Comparison of ENCODE assay signal across 1 cellular context in the genomic region with DNA sequence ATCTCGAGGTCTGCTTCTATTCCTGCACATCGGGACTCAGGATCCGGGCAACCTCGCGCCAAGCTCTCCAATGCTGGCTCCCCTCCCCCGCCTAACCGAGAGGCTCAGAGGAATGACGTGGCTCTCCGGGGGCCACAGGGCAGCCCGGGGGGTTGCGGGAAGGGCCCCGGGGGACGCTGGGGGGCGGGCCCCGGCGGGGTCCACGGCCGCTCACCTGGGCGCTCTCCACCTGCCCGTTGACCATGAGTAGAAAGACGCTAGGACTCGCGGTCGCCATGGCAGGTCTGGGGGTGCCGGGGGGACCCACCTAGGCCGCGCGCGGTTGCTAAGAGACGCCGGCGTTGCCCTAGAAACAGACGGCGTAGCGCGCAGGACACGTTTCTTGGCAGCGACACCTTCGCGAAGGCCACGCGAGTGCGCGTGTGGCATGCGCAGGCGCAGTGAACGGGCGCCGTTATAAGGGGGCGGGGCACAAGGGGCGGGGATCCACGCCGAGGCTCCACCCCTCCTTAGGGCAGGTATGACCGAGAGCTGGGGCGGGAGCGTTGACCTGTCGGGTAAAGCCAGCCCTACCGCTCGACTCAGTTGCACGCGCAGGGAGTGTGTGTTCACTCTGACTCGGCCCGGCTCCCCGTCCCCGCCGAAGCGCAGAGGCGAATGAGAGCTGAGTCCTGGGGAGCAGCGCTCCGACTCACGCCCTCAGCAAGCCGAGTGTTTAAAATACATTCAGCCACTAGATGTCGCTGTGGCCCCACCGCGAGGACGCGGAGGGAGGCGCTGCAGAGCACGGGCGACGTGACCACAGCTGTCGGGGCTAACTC.
TF ChIP-seq lines count a peak whose summit lies in the region.

A gene with protein sequence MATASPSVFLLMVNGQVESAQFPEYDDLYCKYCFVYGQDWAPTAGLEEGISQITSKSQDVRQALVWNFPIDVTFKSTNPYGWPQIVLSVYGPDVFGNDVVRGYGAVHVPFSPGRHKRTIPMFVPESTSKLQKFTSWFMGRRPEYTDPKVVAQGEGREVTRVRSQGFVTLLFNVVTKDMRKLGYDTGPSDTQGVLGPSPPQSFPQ (minus strand): TSS at position 431 of the 821 bp plus-strand sequence. CDS start 154 bp downstream, at position 277.

TF ChIP-seq in HEK293, 187 proteins besides CTCF, POLR2A, EP300 and RAD21 (continued from another document):
- TF ChIP-seq, protein P1, sequence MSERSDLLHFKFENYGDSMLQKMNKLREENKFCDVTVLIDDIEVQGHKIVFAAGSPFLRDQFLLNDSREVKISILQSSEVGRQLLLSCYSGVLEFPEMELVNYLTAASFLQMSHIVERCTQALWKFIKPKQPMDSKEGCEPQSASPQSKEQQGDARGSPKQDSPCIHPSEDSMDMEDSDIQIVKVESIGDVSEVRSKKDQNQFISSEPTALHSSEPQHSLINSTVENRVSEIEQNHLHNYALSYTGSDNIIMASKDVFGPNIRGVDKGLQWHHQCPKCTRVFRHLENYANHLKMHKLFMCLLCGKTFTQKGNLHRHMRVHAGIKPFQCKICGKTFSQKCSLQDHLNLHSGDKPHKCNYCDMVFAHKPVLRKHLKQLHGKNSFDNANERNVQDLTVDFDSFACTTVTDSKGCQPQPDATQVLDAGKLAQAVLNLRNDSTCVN (tag by site-specific recombination; optimal IDR thresholded peaks at IDR 0.05): peak; percentile 92
- TF ChIP-seq SP3 (tag by site-specific recombination; IDR thresholded peaks at IDR 0.05) (peak; percentile 93), ZNF561 (tag by site-specific recombination; IDR thresholded peaks at IDR 0.05; ENCODE audit: borderline replicate concordance) (peak; percentile 65; the same call in 1 of the 2 replicates), ZNF529 (tag by site-specific recombination; IDR thresholded peaks at IDR 0.05; ENCODE audit: insufficient replicate concordance) (no peak), ZFP69B (tag by site-specific recombination; IDR thresholded peaks at IDR 0.05) (peak; percentile 98), ZNF777 (tag by site-specific recombination; IDR thresholded peaks at IDR 0.05; ENCODE audit: borderline replicate concordance) (peak; percentile 78; the same call in 1 of the 2 replicates), ZNF501 (tag by site-specific recombination; IDR thresholded peaks at IDR 0.05) (peak; percentile 81; the same call in 1 of the 2 replicates), ZBTB21 (tag by site-specific recombination; IDR thresholded peaks at IDR 0.05) (peak; percentile 74), RBAK (tag by site-specific recombination; IDR thresholded peaks at IDR 0.05) (no peak), ZNF792 (tag by site-specific recombination; IDR thresholded peaks at IDR 0.05) (no peak), ZBTB48 (tag by site-specific recombination; IDR thresholded peaks at IDR 0.05) (peak; percentile 79; the same call in 1 of the 2 replicates), SP2 (tag by site-specific recombination; IDR thresholded peaks at IDR 0.05) (peak; percentile 91), OVOL3 (tag by site-specific recombination; IDR thresholded peaks at IDR 0.05) (peak; percentile 81; the same call in 1 of the 2 replicates), YY1 (tag by site-specific recombination; IDR thresholded peaks at IDR 0.05) (peak; percentile 27; the same call in 1 of the 2 replicates), SCRT1 (tag by site-specific recombination; IDR thresholded peaks at IDR 0.05; ENCODE audit: borderline replicate concordance) (no peak), ZNF248 (tag by site-specific recombination; IDR thresholded peaks at IDR 0.05) (no peak), ZNF768 (tag by site-specific recombination; IDR thresholded peaks at IDR 0.05) (no peak), ZNF138 (tag by site-specific recombination; IDR thresholded peaks at IDR 0.05; ENCODE audit: borderline replicate concordance) (no peak), ZNF660 (tag by site-specific recombination; IDR thresholded peaks at IDR 0.05) (peak; percentile 85), ZNF223 (tag by site-specific recombination; IDR thresholded peaks at IDR 0.05) (0 out of 2 replicates have a peak, but pooled peaks have one; percentile 9), ZBTB8A (tag by site-specific recombination; IDR thresholded peaks at IDR 0.05) (peak; percentile 43), ZNF394 (tag by site-specific recombination; IDR thresholded peaks at IDR 0.05; ENCODE audit: borderline replicate concordance) (peak; percentile 63; the same call in 1 of the 2 replicates), MZF1 (tag by site-specific recombination; IDR thresholded peaks at IDR 0.05; ENCODE audit: borderline replicate concordance) (peak; percentile 42; the same call in 1 of the 2 replicates), ZBTB20 (tag by site-specific recombination; IDR thresholded peaks at IDR 0.05) (peak; percentile 76; the same call in 1 of the 2 replicates), ZIC2 (tag by site-specific recombination; IDR thresholded peaks at IDR 0.05) (peak; percentile 58), ZNF324 (tag by site-specific recombination; IDR thresholded peaks at IDR 0.05) (peak; percentile 73), BCL11A (tag by site-specific recombination; IDR thresholded peaks at IDR 0.05; ENCODE audit: low read depth) (peak; percentile 54; the same call in 1 of the 2 replicates), ZNF214 (tag by site-specific recombination; IDR thresholded peaks at IDR 0.05; ENCODE audit: borderline replicate concordance) (no peak), ZNF544 (tag by site-specific recombination; IDR thresholded peaks at IDR 0.05) (no peak), ZNF391 (tag by site-specific recombination; IDR thresholded peaks at IDR 0.05; ENCODE audit: borderline replicate concordance, low read depth) (peak; percentile 82; the same call in 1 of the 2 replicates), SETDB1 (IDR thresholded peaks at IDR 0.05; ENCODE audit: insufficient read length, low read length) (no peak), ZNF24 (tag by site-specific recombination; IDR thresholded peaks at IDR 0.05) (no peak), HOXC10 (CRISPR knock-in tag; IDR thresholded peaks at IDR 0.05) (peak; percentile 59; the same call in 1 of the 2 replicates), KLF8 (tag by site-specific recombination; IDR thresholded peaks at IDR 0.05) (peak; percentile 86), ZNF473 (tag by site-specific recombination; IDR thresholded peaks at IDR 0.05) (no peak), ZNF76 (tag by site-specific recombination; IDR thresholded peaks at IDR 0.05; ENCODE audit: borderline replicate concordance, low read depth) (peak; percentile 74)
- TF ChIP-seq, protein P2, sequence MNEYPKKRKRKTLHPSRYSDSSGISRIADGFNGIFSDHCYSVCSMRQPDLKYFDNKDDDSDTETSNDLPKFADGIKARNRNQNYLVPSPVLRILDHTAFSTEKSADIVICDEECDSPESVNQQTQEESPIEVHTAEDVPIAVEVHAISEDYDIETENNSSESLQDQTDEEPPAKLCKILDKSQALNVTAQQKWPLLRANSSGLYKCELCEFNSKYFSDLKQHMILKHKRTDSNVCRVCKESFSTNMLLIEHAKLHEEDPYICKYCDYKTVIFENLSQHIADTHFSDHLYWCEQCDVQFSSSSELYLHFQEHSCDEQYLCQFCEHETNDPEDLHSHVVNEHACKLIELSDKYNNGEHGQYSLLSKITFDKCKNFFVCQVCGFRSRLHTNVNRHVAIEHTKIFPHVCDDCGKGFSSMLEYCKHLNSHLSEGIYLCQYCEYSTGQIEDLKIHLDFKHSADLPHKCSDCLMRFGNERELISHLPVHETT (tag by site-specific recombination; IDR thresholded peaks at IDR 0.05): peak; percentile 53
- TF ChIP-seq, protein P3, sequence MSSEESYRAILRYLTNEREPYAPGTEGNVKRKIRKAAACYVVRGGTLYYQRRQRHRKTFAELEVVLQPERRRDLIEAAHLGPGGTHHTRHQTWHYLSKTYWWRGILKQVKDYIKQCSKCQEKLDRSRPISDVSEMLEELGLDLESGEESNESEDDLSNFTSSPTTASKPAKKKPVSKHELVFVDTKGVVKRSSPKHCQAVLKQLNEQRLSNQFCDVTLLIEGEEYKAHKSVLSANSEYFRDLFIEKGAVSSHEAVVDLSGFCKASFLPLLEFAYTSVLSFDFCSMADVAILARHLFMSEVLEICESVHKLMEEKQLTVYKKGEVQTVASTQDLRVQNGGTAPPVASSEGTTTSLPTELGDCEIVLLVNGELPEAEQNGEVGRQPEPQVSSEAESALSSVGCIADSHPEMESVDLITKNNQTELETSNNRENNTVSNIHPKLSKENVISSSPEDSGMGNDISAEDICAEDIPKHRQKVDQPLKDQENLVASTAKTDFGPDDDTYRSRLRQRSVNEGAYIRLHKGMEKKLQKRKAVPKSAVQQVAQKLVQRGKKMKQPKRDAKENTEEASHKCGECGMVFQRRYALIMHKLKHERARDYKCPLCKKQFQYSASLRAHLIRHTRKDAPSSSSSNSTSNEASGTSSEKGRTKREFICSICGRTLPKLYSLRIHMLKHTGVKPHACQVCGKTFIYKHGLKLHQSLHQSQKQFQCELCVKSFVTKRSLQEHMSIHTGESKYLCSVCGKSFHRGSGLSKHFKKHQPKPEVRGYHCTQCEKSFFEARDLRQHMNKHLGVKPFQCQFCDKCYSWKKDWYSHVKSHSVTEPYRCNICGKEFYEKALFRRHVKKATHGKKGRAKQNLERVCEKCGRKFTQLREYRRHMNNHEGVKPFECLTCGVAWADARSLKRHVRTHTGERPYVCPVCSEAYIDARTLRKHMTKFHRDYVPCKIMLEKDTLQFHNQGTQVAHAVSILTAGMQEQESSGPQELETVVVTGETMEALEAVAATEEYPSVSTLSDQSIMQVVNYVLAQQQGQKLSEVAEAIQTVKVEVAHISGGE (tag by site-specific recombination; conservative IDR thresholded peaks at IDR 0.05; ENCODE audit: low read depth): peak; percentile 78
- TF ChIP-seq, protein P4, sequence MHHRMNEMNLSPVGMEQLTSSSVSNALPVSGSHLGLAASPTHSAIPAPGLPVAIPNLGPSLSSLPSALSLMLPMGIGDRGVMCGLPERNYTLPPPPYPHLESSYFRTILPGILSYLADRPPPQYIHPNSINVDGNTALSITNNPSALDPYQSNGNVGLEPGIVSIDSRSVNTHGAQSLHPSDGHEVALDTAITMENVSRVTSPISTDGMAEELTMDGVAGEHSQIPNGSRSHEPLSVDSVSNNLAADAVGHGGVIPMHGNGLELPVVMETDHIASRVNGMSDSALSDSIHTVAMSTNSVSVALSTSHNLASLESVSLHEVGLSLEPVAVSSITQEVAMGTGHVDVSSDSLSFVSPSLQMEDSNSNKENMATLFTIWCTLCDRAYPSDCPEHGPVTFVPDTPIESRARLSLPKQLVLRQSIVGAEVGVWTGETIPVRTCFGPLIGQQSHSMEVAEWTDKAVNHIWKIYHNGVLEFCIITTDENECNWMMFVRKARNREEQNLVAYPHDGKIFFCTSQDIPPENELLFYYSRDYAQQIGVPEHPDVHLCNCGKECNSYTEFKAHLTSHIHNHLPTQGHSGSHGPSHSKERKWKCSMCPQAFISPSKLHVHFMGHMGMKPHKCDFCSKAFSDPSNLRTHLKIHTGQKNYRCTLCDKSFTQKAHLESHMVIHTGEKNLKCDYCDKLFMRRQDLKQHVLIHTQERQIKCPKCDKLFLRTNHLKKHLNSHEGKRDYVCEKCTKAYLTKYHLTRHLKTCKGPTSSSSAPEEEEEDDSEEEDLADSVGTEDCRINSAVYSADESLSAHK (tag by site-specific recombination; IDR thresholded peaks at IDR 0.05): peak; percentile 34
- TF ChIP-seq, protein P5, sequence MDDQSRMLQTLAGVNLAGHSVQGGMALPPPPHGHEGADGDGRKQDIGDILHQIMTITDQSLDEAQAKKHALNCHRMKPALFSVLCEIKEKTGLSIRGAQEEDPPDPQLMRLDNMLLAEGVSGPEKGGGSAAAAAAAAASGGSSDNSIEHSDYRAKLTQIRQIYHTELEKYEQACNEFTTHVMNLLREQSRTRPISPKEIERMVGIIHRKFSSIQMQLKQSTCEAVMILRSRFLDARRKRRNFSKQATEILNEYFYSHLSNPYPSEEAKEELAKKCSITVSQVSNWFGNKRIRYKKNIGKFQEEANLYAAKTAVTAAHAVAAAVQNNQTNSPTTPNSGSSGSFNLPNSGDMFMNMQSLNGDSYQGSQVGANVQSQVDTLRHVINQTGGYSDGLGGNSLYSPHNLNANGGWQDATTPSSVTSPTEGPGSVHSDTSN (CRISPR knock-in tag; IDR thresholded peaks at IDR 0.05): 0 out of 2 replicates have a peak, but pooled peaks have one; percentile 43
- TF ChIP-seq, protein P6, sequence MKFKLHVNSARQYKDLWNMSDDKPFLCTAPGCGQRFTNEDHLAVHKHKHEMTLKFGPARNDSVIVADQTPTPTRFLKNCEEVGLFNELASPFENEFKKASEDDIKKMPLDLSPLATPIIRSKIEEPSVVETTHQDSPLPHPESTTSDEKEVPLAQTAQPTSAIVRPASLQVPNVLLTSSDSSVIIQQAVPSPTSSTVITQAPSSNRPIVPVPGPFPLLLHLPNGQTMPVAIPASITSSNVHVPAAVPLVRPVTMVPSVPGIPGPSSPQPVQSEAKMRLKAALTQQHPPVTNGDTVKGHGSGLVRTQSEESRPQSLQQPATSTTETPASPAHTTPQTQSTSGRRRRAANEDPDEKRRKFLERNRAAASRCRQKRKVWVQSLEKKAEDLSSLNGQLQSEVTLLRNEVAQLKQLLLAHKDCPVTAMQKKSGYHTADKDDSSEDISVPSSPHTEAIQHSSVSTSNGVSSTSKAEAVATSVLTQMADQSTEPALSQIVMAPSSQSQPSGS (tag by site-specific recombination; IDR thresholded peaks at IDR 0.05; ENCODE audit: low read depth): peak; percentile 49; the same call in 1 of the 2 replicates
- TF ChIP-seq, protein P7, sequence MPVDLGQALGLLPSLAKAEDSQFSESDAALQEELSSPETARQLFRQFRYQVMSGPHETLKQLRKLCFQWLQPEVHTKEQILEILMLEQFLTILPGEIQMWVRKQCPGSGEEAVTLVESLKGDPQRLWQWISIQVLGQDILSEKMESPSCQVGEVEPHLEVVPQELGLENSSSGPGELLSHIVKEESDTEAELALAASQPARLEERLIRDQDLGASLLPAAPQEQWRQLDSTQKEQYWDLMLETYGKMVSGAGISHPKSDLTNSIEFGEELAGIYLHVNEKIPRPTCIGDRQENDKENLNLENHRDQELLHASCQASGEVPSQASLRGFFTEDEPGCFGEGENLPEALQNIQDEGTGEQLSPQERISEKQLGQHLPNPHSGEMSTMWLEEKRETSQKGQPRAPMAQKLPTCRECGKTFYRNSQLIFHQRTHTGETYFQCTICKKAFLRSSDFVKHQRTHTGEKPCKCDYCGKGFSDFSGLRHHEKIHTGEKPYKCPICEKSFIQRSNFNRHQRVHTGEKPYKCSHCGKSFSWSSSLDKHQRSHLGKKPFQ (tag by site-specific recombination; IDR thresholded peaks at IDR 0.05): no peak
- TF ChIP-seq, protein P8, sequence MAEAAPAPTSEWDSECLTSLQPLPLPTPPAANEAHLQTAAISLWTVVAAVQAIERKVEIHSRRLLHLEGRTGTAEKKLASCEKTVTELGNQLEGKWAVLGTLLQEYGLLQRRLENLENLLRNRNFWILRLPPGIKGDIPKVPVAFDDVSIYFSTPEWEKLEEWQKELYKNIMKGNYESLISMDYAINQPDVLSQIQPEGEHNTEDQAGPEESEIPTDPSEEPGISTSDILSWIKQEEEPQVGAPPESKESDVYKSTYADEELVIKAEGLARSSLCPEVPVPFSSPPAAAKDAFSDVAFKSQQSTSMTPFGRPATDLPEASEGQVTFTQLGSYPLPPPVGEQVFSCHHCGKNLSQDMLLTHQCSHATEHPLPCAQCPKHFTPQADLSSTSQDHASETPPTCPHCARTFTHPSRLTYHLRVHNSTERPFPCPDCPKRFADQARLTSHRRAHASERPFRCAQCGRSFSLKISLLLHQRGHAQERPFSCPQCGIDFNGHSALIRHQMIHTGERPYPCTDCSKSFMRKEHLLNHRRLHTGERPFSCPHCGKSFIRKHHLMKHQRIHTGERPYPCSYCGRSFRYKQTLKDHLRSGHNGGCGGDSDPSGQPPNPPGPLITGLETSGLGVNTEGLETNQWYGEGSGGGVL (tag by site-specific recombination; IDR thresholded peaks at IDR 0.05): no peak
